ENCODE assay signal across 8 cellular contexts in the genomic region with DNA sequence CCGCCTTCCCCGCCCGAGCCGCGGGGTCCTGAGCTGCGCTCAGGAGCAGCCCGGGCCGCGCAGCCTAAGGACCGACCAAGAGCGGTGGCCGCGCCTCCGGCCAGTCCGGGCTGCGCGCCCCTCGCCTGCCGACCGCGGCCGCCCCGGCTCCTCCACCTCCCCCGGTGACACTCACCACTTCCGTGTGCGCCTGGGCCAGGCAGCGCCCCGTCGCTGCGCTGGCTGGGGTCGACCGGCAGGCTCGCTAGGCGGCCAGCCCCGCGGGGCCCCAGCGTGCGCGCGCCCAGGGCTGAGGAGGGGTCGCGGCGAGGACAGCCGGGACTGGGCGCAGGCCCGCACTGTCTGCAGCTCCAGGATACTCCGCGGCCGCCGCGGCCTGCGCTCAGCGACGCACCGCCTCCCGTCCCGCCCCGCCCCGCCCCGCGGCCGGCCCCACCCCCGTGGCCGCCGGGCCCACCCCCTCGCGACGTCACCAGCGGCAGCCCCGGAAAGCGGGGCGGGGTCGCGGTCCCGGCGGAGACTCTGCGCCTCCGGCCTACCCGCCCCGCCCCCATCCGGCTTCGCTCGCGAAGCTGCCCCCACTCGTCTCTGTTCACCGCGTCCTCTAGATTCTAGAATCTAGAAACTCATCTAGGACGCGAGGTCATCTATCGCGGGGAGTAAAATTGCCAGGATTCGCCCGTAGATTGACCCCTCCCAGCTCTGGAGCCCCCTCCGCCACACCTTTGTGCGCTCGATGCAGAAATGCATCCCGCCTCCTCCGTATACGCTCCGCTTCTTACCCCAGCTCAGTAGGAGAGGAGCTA. TPM values are rescaled to one million over a fixed set of nuclear protein-coding genes. Genes with fewer than 3 reads are reported as not detected.
A peak's percentile ranks its signal among the peaks of the same experiment; 100 is the strongest.
DNase-seq lines count a peak whose midpoint lies in the region; ATAC-seq and TF ChIP-seq lines count a peak whose summit lies in the region.

Gene JAK1, minus strand, starts transcription at position 392 of the 806 bp plus-strand sequence. CDS start 80,285 bp downstream, outside the sequence.

- H2AFZ ChIP-seq in neural cell (ENCODE audit: low read depth, low read length) = peak within 1 kb of the TSS; percentile 77

- no peaks in the 10 kb centered on the region for H4K20me1 ChIP-seq in neural cell (ENCODE audit: insufficient read depth)

- H3F3A ChIP-seq in neural cell (ENCODE audit: insufficient read depth, low read length, poor library complexity, severe bottlenecking) = no peaks in the 10 kb centered on the region

- peak within 1 kb of the TSS; percentile 71 for H3K4me2 ChIP-seq in neural cell (ENCODE audit: low read length)

- ATAC-seq in GM21825 (IDR thresholded peaks at IDR 0.05; ENCODE audit: unreplicated experiment) (peak; percentile 76), RWPE2 (ENCODE audit: low read depth) (peak; percentile 83)
- ATAC-seq in stimulated activated naive CD8-positive, alpha-beta T cell treated with anti-CD3 and anti-CD28 coated beads, Interleukin-15, amount 100 ng/mL, for 72 hours = peak; percentile 86

- H3K27me3 ChIP-seq in RWPE2 (ENCODE audit: insufficient read depth, poor library complexity, severe bottlenecking) (no peaks in the 10 kb centered on the region), neural cell (ENCODE audit: insufficient read depth, low read depth, low read length) (no peaks in the 10 kb centered on the region)

- TF ChIP-seq RAD21 in neural cell (conservative IDR thresholded peaks at IDR 0.05) = peak; percentile 6

- H3K79me2 ChIP-seq in neural cell (replicated peaks; ENCODE audit: insufficient read depth, low read length) = peaks cover 14% of the 10 kb centered on the region

- H3K27ac ChIP-seq in KOPT-K1 (ENCODE audit: low read depth, low read length, poor library complexity, severe bottlenecking) = peak within 1 kb of the TSS; percentile 87
- peak within 1 kb of the TSS; percentile 36 for H3K27ac ChIP-seq in RWPE2 (ENCODE audit: poor library complexity, severe bottlenecking)
- peak within 1 kb of the TSS; percentile 79 for H3K27ac ChIP-seq in neural cell (ENCODE audit: low read length)

- H3K4me3 ChIP-seq in RWPE2 (ENCODE audit: severe bottlenecking) (peak within 1 kb of the TSS; percentile 93), neural cell (ENCODE audit: low read length) (peak within 1 kb of the TSS; percentile 96)

- no peak for TF ChIP-seq CTCF in RWPE2 (IDR thresholded peaks at IDR 0.05; ENCODE audit: poor library complexity, severe bottlenecking)
- no peak for TF ChIP-seq CTCF in neural cell (IDR thresholded peaks at IDR 0.05; ENCODE audit: poor library complexity, severe bottlenecking)

- peak within 1 kb of the TSS; percentile 91 to 94 for H3K4me3 Mint-ChIP-seq in stimulated activated naive CD8-positive, alpha-beta T cell treated with anti-CD3 and anti-CD28 coated beads, Interleukin-15, amount 100 ng/mL, for 72 hours

- H3K4me1 ChIP-seq in RWPE2 (ENCODE audit: insufficient read depth, poor library complexity, severe bottlenecking) = no peaks in the 10 kb centered on the region

- no peaks in the 10 kb centered on the region for H3K27me3 Mint-ChIP-seq in stimulated activated naive CD8-positive, alpha-beta T cell treated with anti-CD3 and anti-CD28 coated beads, Interleukin-15, amount 100 ng/mL, for 72 hours

- H3K9me2 ChIP-seq in neural cell (ENCODE audit: insufficient read depth, low read length) = no peaks in the 10 kb centered on the region

- H3K36me3 ChIP-seq in KOPT-K1 (ENCODE audit: insufficient read depth, low read length) (no peaks in the 10 kb centered on the region), RWPE2 (ENCODE audit: low read depth) (no peaks in the 10 kb centered on the region), neural cell (ENCODE audit: insufficient read depth, low read length) (no peaks in the 10 kb centered on the region)

- peak within 1 kb of the TSS; percentile 82 for H3K9ac ChIP-seq in neural cell (ENCODE audit: low read length)

- H3K4me1 Mint-ChIP-seq in stimulated activated naive CD8-positive, alpha-beta T cell treated with anti-CD3 and anti-CD28 coated beads, Interleukin-15, amount 100 ng/mL, for 72 hours = peaks cover 42% of the 10 kb centered on the region

- H3K9me3 ChIP-seq in KOPT-K1 (ENCODE audit: insufficient read depth, low read length, poor library complexity, severe bottlenecking) (no peaks in the 10 kb centered on the region), RWPE2 (ENCODE audit: severe bottlenecking) (no peaks in the 10 kb centered on the region), neural cell (ENCODE audit: low read length) (no peaks in the 10 kb centered on the region)

- peak; percentile 34 for TF ChIP-seq EP300 in neural cell (conservative IDR thresholded peaks at IDR 0.05; ENCODE audit: poor library complexity, severe bottlenecking)

- no peaks in the 10 kb centered on the region for H3K9me3 Mint-ChIP-seq in stimulated activated naive CD8-positive, alpha-beta T cell treated with anti-CD3 and anti-CD28 coated beads, Interleukin-15, amount 100 ng/mL, for 72 hours

- H3K27ac Mint-ChIP-seq in stimulated activated naive CD8-positive, alpha-beta T cell treated with anti-CD3 and anti-CD28 coated beads, Interleukin-15, amount 100 ng/mL, for 72 hours = peak within 1 kb of the TSS; percentile 95 to 99

- DNase-seq in EH (ENCODE audit: low read depth) = peak; percentile 83
- peak; percentile 81 for DNase-seq in RWPE2 (ENCODE audit: low spot score)
- peak; percentile 84 for DNase-seq in activated effector memory CD4-positive, alpha-beta T cell treated with Interleukin-2 at 50 U/mL for 16 hours
- DNase-seq in fibroblast of the conjunctiva (ENCODE audit: low read depth) = peak; percentile 61
- DNase-seq in stimulated activated naive CD8-positive, alpha-beta T cell treated with anti-CD3 and anti-CD28 coated beads, Interleukin-15, amount 100 ng/mL, for 72 hours = peak; percentile 85 to 88

TF ChIP-seq in neural cell, 6 proteins besides CTCF, POLR2A, EP300 and RAD21:
- TF ChIP-seq TAF1 (IDR thresholded peaks at IDR 0.05; ENCODE audit: low read depth) = peak; percentile 70
- TF ChIP-seq POLR2AphosphoS5 (IDR thresholded peaks at IDR 0.05) = peak; percentile 82
- peak; percentile 73 for TF ChIP-seq MXI1 (conservative IDR thresholded peaks at IDR 0.05; ENCODE audit: poor library complexity, severe bottlenecking)
- TF ChIP-seq, protein P1, sequence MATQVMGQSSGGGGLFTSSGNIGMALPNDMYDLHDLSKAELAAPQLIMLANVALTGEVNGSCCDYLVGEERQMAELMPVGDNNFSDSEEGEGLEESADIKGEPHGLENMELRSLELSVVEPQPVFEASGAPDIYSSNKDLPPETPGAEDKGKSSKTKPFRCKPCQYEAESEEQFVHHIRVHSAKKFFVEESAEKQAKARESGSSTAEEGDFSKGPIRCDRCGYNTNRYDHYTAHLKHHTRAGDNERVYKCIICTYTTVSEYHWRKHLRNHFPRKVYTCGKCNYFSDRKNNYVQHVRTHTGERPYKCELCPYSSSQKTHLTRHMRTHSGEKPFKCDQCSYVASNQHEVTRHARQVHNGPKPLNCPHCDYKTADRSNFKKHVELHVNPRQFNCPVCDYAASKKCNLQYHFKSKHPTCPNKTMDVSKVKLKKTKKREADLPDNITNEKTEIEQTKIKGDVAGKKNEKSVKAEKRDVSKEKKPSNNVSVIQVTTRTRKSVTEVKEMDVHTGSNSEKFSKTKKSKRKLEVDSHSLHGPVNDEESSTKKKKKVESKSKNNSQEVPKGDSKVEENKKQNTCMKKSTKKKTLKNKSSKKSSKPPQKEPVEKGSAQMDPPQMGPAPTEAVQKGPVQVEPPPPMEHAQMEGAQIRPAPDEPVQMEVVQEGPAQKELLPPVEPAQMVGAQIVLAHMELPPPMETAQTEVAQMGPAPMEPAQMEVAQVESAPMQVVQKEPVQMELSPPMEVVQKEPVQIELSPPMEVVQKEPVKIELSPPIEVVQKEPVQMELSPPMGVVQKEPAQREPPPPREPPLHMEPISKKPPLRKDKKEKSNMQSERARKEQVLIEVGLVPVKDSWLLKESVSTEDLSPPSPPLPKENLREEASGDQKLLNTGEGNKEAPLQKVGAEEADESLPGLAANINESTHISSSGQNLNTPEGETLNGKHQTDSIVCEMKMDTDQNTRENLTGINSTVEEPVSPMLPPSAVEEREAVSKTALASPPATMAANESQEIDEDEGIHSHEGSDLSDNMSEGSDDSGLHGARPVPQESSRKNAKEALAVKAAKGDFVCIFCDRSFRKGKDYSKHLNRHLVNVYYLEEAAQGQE (IDR thresholded peaks at IDR 0.05; ENCODE audit: borderline replicate concordance) = peak; percentile 65
- no peak for TF ChIP-seq SMC3 (conservative IDR thresholded peaks at IDR 0.05; ENCODE audit: poor library complexity)
- TF ChIP-seq EZH2 (IDR thresholded peaks at IDR 0.05; ENCODE audit: borderline replicate concordance, insufficient read depth, low read length, poor library complexity, severe bottlenecking) = no peak

RNA-seq across cellular contexts. Expression of gene JAK1, which starts in this region (rescaled TPM):
- 24.2 and 26.8 TPM in 2 replicates for polyA plus RNA-seq in neural cell
- 54.8 and 61.8 TPM in 2 replicates for polyA minus RNA-seq in neural cell

Comparison
In these comparisons a context has a peak if more than half of its experiments do, and no peak if none do; other contexts are left out.
1. Peak in every context shown above with its lines: DNase-seq, ATAC-seq, H3K4me3 ChIP-seq and H3K27ac ChIP-seq.
2. H3K27ac ChIP-seq: peak in every context shown above with its lines; median percentile 87 in KOPT-K1; 79 in neural cell; 36 in RWPE2.